Comparison of ENCODE assay signal across 8 cellular contexts in the genomic region with DNA sequence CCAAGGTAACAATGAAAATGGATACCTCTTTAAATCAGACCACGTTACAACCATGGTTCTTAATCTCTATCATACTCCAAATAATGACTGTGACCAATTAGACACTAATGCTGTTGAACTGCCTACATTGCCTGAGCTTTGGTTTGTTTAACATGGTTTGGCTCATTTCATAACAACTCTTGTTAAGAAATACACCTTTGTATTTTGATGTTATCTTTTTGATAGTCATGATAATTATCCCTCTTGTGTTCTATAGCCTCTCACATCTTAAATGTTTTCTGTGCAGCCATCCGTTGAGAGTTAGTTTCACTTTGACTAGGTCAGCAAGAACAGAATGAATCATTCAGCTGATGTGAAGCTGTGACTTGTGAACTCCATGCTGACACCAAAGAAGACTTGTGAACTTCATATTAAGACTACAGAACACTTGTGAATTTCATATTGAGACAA.
DNase-seq lines count a peak whose midpoint lies in the region; ATAC-seq, FAIRE-seq and TF ChIP-seq lines count a peak whose summit lies in the region.

No MANE protein-coding gene starts in this region.

- H3K27ac ChIP-seq in left ventricle myocardium inferior (replicated peaks) (no peak overlapping the region), heart left ventricle (peak overlapping the region in 1 of 12 donors; percentile 8), small intestine (ENCODE audit: low read depth in 1 of 2, low read length in 1 of 2) (peak overlapping the region in 1 of 2 donors; percentile 48)

- H3K4me1 ChIP-seq in left ventricle myocardium inferior, result peaks cover 6% of the 10 kb centered on the region
- peaks cover 0 to 10% (median 0%) of the 10 kb centered on the region in 12 donors for H3K4me1 ChIP-seq in heart left ventricle
- H3K4me1 ChIP-seq in small intestine (ENCODE audit: control insufficient read depth in 2 of 2, insufficient read depth in 1 of 2, low read depth in 1 of 2, low read length in 1 of 2), result no peaks in the 10 kb centered on the region

- H3K4me3 ChIP-seq in left ventricle myocardium inferior (peak overlapping the region; percentile 22), heart left ventricle (peak overlapping the region in 4 of 12 donors; percentile 3 to 37 (median 10)), choroid plexus epithelial cell (ENCODE audit: low read depth, low read length) (peak overlapping the region; percentile 27), small intestine (ENCODE audit: low read depth in 1 of 2, low read length in 2 of 2) (no peak overlapping the region)

- WGBS in heart left ventricle, 4 donors, result 31 to 43% (median 36%) methylated on average over 2 of the region's 2 CpGs
- 3 to 13% (median 5%) methylated on average over 2 of the region's 2 CpGs for WGBS in small intestine, 3 donors

- no peaks in the 10 kb centered on the region for H3K27me3 ChIP-seq in left ventricle myocardium inferior (ENCODE audit: low read depth)
- H3K27me3 ChIP-seq in heart left ventricle, result no peaks in the 10 kb centered on the region
- no peaks in the 10 kb centered on the region for H3K27me3 ChIP-seq in small intestine (ENCODE audit: control insufficient read depth in 2 of 2, insufficient read depth in 2 of 2, low read length in 2 of 2)

- no peaks in the 10 kb centered on the region for H3K9me3 ChIP-seq in left ventricle myocardium inferior (replicated peaks)
- H3K9me3 ChIP-seq in heart left ventricle, result peaks cover 0 to 4% (median 0%) of the 10 kb centered on the region in 12 donors
- H3K9me3 ChIP-seq in small intestine (ENCODE audit: control insufficient read depth, low read depth), result no peaks in the 10 kb centered on the region

- ATAC-seq in heart left ventricle, result no peak
- peak; percentile 98 for ATAC-seq in HG02678 (IDR thresholded peaks at IDR 0.05; ENCODE audit: unreplicated experiment)

- DNase-seq in left ventricle myocardium inferior, result no peak
- DNase-seq in heart left ventricle, result no peak
- DNase-seq in NCI-H146 (lab: John Stamatoyannopoulos, UW), result peak; percentile 58
- peak; percentile 81 for DNase-seq in choroid plexus epithelial cell (ENCODE audit: low read depth)
- DNase-seq in small intestine, result peak; percentile 78
- DNase-seq in NCI-H2081 (lab: John Stamatoyannopoulos, UW), result no peak
- no peak for DNase-seq in DMS153 treated with DMSO at 0.1 percent for 48 hours (lab: John Stamatoyannopoulos, UW; ENCODE audit: unreplicated experiment)

- no peak for TF ChIP-seq CTCF in left ventricle myocardium inferior (IDR thresholded peaks at IDR 0.05; ENCODE audit: borderline replicate concordance)
- TF ChIP-seq CTCF in heart left ventricle (IDR thresholded peaks at IDR 0.05), result no peak
- TF ChIP-seq CTCF in choroid plexus epithelial cell (conservative IDR thresholded peaks at IDR 0.05; ENCODE audit: low read depth, low read length), result no peak

- TF ChIP-seq POLR2A in heart left ventricle (IDR thresholded peaks at IDR 0.05), result no peak

- H3K36me3 ChIP-seq in left ventricle myocardium inferior (no peaks in the 10 kb centered on the region), heart left ventricle (no peaks in the 10 kb centered on the region), small intestine (ENCODE audit: control insufficient read depth in 2 of 2, insufficient read depth in 2 of 2, low read length in 2 of 2) (no peaks in the 10 kb centered on the region)

- intact Hi-C loops in left ventricle myocardium inferior (cut with micrococcal nuclease) (no loop called here), heart left ventricle (cut with DNase I) (no loop called here)

- FAIRE-seq in small intestine (lab: Jason Lieb, UNC), result no peak

Comparison
In these comparisons a context has a peak if more than half of its experiments do, and no peak if none do; other contexts are left out.
1. DNase-seq: peak in NCI-H146 (single experiment), choroid plexus epithelial cell (single experiment) and small intestine (single experiment); none in left ventricle myocardium inferior (single experiment), heart left ventricle (0 of 5), NCI-H2081 (0 of 2) and DMS153 treated with DMSO at 0.1 percent for 48 hours (single experiment).
2. H3K4me3 ChIP-seq: peak in left ventricle myocardium inferior (single experiment) and choroid plexus epithelial cell (single experiment); none in small intestine (0 of 2).